8 cellular contexts compared by ENCODE assay signal in genomic region chr5:181215997-181216982, GRCh38. TPM values are rescaled to one million over a fixed set of nuclear protein-coding genes. Genes with fewer than 3 reads are reported as not detected.
DNase-seq lines count a peak whose midpoint lies in the region; ATAC-seq and TF ChIP-seq lines count a peak whose summit lies in the region.

No MANE protein-coding gene starts in this region.

- H3K9ac ChIP-seq in BLaER1: peak overlapping the region; percentile 32; the same call in 1 of the 2 replicates
- H3K9ac ChIP-seq in mesendoderm (ENCODE audit: low read length): no peak overlapping the region

- no peak overlapping the region for H2BK120ac ChIP-seq in mesendoderm (ENCODE audit: low read depth, low read length)

- no peak overlapping the region for H2BK15ac ChIP-seq in mesendoderm (replicated peaks; ENCODE audit: low read depth)

- H3K27ac ChIP-seq in BLaER1: no peak overlapping the region
- no peak overlapping the region for H3K27ac ChIP-seq in brain microvascular endothelial cell
- H3K27ac ChIP-seq in mesendoderm (ENCODE audit: low read depth, low read length): no peak overlapping the region

- H4K5ac ChIP-seq in mesendoderm (ENCODE audit: low read length): no peak overlapping the region

- H2AK5ac ChIP-seq in mesendoderm (ENCODE audit: low read length): no peak overlapping the region

- DNase-seq in KBM-7: peak; percentile 74
- no peak for DNase-seq in brain microvascular endothelial cell
- peak; percentile 28 for DNase-seq in natural killer cell
- DNase-seq in mesendoderm: no peak
- DNase-seq in stimulated activated naive CD4-positive, alpha-beta T cell (lab: John Stamatoyannopoulos, UW): no peak
- DNase-seq in DMS 273 (lab: John Stamatoyannopoulos, UW; ENCODE audit: unreplicated experiment): no peak

- intact Hi-C loops in natural killer cell (cut with micrococcal nuclease): no loop called here

- H3K79me2 ChIP-seq in mesendoderm (ENCODE audit: control insufficient read depth, insufficient read depth, low read length): no peaks in the 10 kb centered on the region

- H3K56ac ChIP-seq in mesendoderm (ENCODE audit: low read length): no peak overlapping the region

- H3K79me1 ChIP-seq in mesendoderm (ENCODE audit: low read length): no peaks in the 10 kb centered on the region

- H3K27me3 ChIP-seq in BLaER1: peaks cover 23% of the 10 kb centered on the region
- H3K27me3 ChIP-seq in brain microvascular endothelial cell (replicated peaks): no peaks in the 10 kb centered on the region
- no peaks in the 10 kb centered on the region for H3K27me3 ChIP-seq in mesendoderm (ENCODE audit: insufficient read depth, low read length, poor library complexity)

- peaks cover 0 to 9% of the 10 kb centered on the region in 2 donors for H3K27me3 Mint-ChIP-seq in natural killer cell (ENCODE audit: low read depth in 2 of 2)

- WGBS in mesendoderm (ENCODE audit: extremely low coverage, insufficient coverage, low lambda C conversion rate): no CpG with 5 or more reads among the region's 44 CpGs

- peak in 2 of 3 donors; percentile 26 to 34 for ATAC-seq in natural killer cell
- ATAC-seq in GM19328 (IDR thresholded peaks at IDR 0.05; ENCODE audit: unreplicated experiment): no peak

- no peaks in the 10 kb centered on the region for H3K9me3 Mint-ChIP-seq in natural killer cell

- H3K4me1 Mint-ChIP-seq in natural killer cell: peaks cover 35 to 42% of the 10 kb centered on the region in 2 donors

- H3K4me3 ChIP-seq in BLaER1: peak overlapping the region; percentile 71
- peak overlapping the region; percentile 49 for H3K4me3 ChIP-seq in brain microvascular endothelial cell (ENCODE audit: low read depth, low read length)
- no peak overlapping the region for H3K4me3 ChIP-seq in mesendoderm (ENCODE audit: low read length)

- no peaks in the 10 kb centered on the region for H4K20me1 ChIP-seq in BLaER1

- H3K9me3 ChIP-seq in BLaER1: no peaks in the 10 kb centered on the region

- in situ Hi-C loops in KBM-7 (cut with MboI; ENCODE audit: low pct_unique_long_range_greater_than_20kb, low sequenced_read_pairs): no loop called here
- in situ Hi-C loops in brain microvascular endothelial cell (cut with HindIII; ENCODE audit: low pct_ligation_motif_present, low sequenced_read_pairs): no loop called here

- H3K4me1 ChIP-seq in BLaER1 (peaks cover 29% of the 10 kb centered on the region), mesendoderm (ENCODE audit: control insufficient read depth, low read depth, low read length) (no peaks in the 10 kb centered on the region)

- H2BK5ac ChIP-seq in mesendoderm (ENCODE audit: low read length): no peak overlapping the region

- no peak overlapping the region for H3K23ac ChIP-seq in mesendoderm (ENCODE audit: low read length)

- H3K27ac Mint-ChIP-seq in natural killer cell: peak overlapping the region; percentile 93 to 99

- H3K4me2 ChIP-seq in BLaER1: peak overlapping the region; percentile 94
- no peak overlapping the region for H3K4me2 ChIP-seq in mesendoderm (ENCODE audit: low read length)

- peak overlapping the region; percentile 90 for H3K4me3 Mint-ChIP-seq in natural killer cell

- H3K36me3 Mint-ChIP-seq in natural killer cell: no peaks in the 10 kb centered on the region

- no peaks in the 10 kb centered on the region for H3K36me3 ChIP-seq in BLaER1
- no peaks in the 10 kb centered on the region for H3K36me3 ChIP-seq in brain microvascular endothelial cell (replicated peaks)
- H3K36me3 ChIP-seq in mesendoderm (ENCODE audit: control insufficient read depth, insufficient read depth, low read length): no peaks in the 10 kb centered on the region

- H3K18ac ChIP-seq in mesendoderm (ENCODE audit: low read length): no peak overlapping the region

- H3K4ac ChIP-seq in mesendoderm (ENCODE audit: low read depth, low read length): no peak overlapping the region

- no peak overlapping the region for H4K8ac ChIP-seq in mesendoderm (ENCODE audit: low read depth, low read length)

- TF ChIP-seq CTCF in brain microvascular endothelial cell (IDR thresholded peaks at IDR 0.05; ENCODE audit: low read depth, low read length, missing control alignments) (no peak), natural killer cell (IDR thresholded peaks at IDR 0.05) (no peak)

RNA-seq across cellular contexts. Expression of gene TRIM41, which starts 6.8 kb away (rescaled TPM):
- total RNA-seq in natural killer cell: 10 to 100 TPM; 33.4 to 41.6 (median 36.0) TPM
- polyA plus RNA-seq in mesendoderm (2013, experiment 1 of 2): 15.1 TPM
- polyA plus RNA-seq in mesendoderm (2013, experiment 2 of 2): 14.4 TPM

RNA-seq across cellular contexts. Expression of gene TRIM7, which starts 11.3 kb away (rescaled TPM):
- total RNA-seq in natural killer cell: 1 to 10 TPM in 1 of 3 donors, under 1 TPM in 1, not detected in 1; 0.73 to 1.2 TPM
- polyA plus RNA-seq in mesendoderm (2013, experiment 1 of 2): 0.04 TPM
- polyA plus RNA-seq in mesendoderm (2013, experiment 2 of 2): 0.06 TPM

RNA-seq across cellular contexts. Expression of gene RACK1, which starts 27.4 kb away (rescaled TPM):
- total RNA-seq in natural killer cell: 1,000 to 10,000 TPM; 1,089 to 1,233 (median 1,138) TPM
- polyA plus RNA-seq in mesendoderm (2013, experiment 1 of 2): 3,047 TPM
- 3,083 TPM for polyA plus RNA-seq in mesendoderm (2013, experiment 2 of 2)

RNA-seq across cellular contexts. Expression of gene TRIM52, which starts 44.7 kb away (rescaled TPM):
- 10 to 100 TPM; 43.4 to 60.0 (median 44.4) TPM for total RNA-seq in natural killer cell
- 2.8 TPM for polyA plus RNA-seq in mesendoderm (2013, experiment 1 of 2)
- 2.8 TPM for polyA plus RNA-seq in mesendoderm (2013, experiment 2 of 2)

Comparison
In these comparisons a context has a peak if more than half of its experiments do, and no peak if none do; other contexts are left out.
1. DNase-seq: peak in KBM-7 (single experiment) and natural killer cell (single experiment); none in brain microvascular endothelial cell (single experiment), mesendoderm (single experiment), stimulated activated naive CD4-positive, alpha-beta T cell (0 of 6) and DMS 273 (single experiment).